Comparison of ENCODE assay signal across 12 cellular contexts in the genomic region with DNA sequence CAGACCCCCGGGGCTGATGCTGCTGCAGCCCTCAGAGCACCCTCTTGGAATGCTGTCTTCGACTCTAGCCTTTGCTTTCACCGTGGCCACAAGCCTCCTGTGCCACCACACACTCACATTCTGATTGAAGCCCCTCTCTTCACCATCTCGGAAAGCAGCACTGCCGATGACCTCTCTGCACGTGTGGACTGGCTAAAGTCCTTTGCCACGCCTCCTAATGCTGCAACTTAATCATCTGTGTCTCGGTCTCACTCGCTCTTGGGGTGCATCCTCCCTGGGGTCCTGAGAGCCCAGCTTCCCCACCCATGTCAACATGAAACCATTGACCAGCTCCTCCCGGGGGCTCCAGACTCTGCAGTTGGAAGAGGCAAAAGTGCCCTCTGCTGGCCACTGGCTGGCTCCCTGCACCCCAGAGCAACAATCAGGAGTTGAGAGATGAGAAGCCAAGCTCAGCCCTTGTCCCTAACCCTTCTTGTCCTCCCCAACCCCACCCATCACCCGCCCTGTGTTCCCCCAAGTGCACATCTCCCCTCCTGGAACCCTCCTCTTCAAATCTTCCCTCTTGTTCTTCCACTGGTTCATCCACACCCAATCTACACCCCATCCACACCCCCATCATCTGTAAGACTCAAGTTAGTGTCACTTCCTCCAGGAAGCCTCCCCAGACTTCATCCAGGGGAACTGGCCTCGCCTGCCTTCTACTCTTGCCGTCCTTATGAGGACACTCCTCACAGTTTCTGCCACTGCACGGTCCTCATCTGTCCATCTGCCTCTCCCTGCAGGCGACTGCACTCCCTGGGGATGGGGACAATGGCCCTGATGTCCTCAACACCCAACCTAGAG. TPM values are rescaled to one million over a fixed set of nuclear protein-coding genes. Genes with fewer than 3 reads are reported as not detected.
DNase-seq lines count a peak whose midpoint lies in the region; ATAC-seq, FAIRE-seq and TF ChIP-seq lines count a peak whose summit lies in the region.
"Had no signal": no experiment of that assay in that cellular context is flagged by ENCODE, and none has a peak within 500 bp of the region (broad histone marks: within the 10 kb centered on the region; RNA-seq: fewer than 3 reads in every experiment).

No MANE protein-coding gene starts in this region.

- H3K56ac ChIP-seq in H1 (replicated peaks; ENCODE audit: insufficient read length, low read depth, low read length) = no peak overlapping the region

- peak overlapping the region; percentile 84; the same call in 1 of the 2 replicates for H2AFZ ChIP-seq in H1 (ENCODE audit: low read length)

- no peak overlapping the region for H3K27ac Mint-ChIP-seq in stimulated activated effector memory CD8-positive, alpha-beta T cell treated with anti-CD3 and anti-CD28 coated beads, Interleukin-12 subunit alpha, Interleukin-12 subunit beta, amount 100 ng/mL, for 72 hours
- H3K27ac Mint-ChIP-seq: activated T-cell treated with anti-CD3 and anti-CD28 coated beads, Interleukin-2, amount 50 U/mL, for 72 hours had no signal

- no peak overlapping the region for H3K23ac ChIP-seq in H1 (ENCODE audit: insufficient read length)

- no peak overlapping the region for H2BK15ac ChIP-seq in H1 (ENCODE audit: low read length)

- peak; percentile 48 for FAIRE-seq in H1 (lab: Jason Lieb, UNC)
- FAIRE-seq: GM19239, pancreas had no signal

- no peak for TF ChIP-seq EP300 in H1 (IDR thresholded peaks at IDR 0.05; ENCODE audit: borderline replicate concordance in 1 of 2, low read depth in 2 of 2, low read length in 2 of 2)

- H2AK5ac ChIP-seq in H1 (ENCODE audit: low read depth, low read length) = no peak overlapping the region

- no peaks in the 10 kb centered on the region for H4K20me1 ChIP-seq in H1 (replicated peaks in 1 of 2; ENCODE audit: control insufficient read depth in 1 of 2, insufficient read depth in 2 of 2, low read length in 2 of 2)

- TF ChIP-seq CTCF in H1 (IDR thresholded peaks at IDR 0.05; ENCODE audit: control extremely low read depth in 1 of 3, insufficient read depth in 1 of 3, low read depth in 1 of 3, low read length in 3 of 3) (peak; percentile 84 to 90 (median 87)), retinal pigment epithelial cell (conservative IDR thresholded peaks at IDR 0.05; ENCODE audit: low read depth, low read length) (peak; percentile 45)

- H3K9me3 ChIP-seq in H1 (ENCODE audit: insufficient read depth in 2 of 2, low read depth in 1 of 2, low read length in 1 of 2) = no peaks in the 10 kb centered on the region
- H3K9me3 ChIP-seq: gastroesophageal sphincter, pancreas had no signal

- H2BK20ac ChIP-seq in H1 (ENCODE audit: low read length) = no peak overlapping the region

- H3K79me2 ChIP-seq in H1 (ENCODE audit: control insufficient read depth in 1 of 2, insufficient read depth in 2 of 2, low read length in 2 of 2) = no peaks in the 10 kb centered on the region

- 78% methylated on average over 13 of the region's 15 CpGs; no CpG with 5 or more reads in 1 of the 2 experiments for WGBS in H1 (ENCODE audit: extremely low coverage in 1 of 2, insufficient coverage in 1 of 2, insufficient read length in 1 of 2, insufficient replicate concordance in 2 of 2, low coverage in 1 of 2, low lambda C conversion rate in 2 of 2, missing lambda C conversion rate in 1 of 2), 2 experiments

- TF ChIP-seq POLR2A in H1 (IDR thresholded peaks at IDR 0.05; ENCODE audit: control extremely low read depth in 1 of 2, low read depth in 2 of 2, low read length in 2 of 2) = no peak

- no peak overlapping the region for H3K14ac ChIP-seq in H1 (ENCODE audit: insufficient read length)

- H2BK120ac ChIP-seq in H1 (replicated peaks; ENCODE audit: low read depth, low read length) = no peak overlapping the region

- peaks cover 0 to 7% (median 3%) of the 10 kb centered on the region in 4 experiments; a peak in 4 of 7 replicates for H3K4me1 ChIP-seq in H1 (replicated peaks in 1 of 4; ENCODE audit: control insufficient read depth in 3 of 4, insufficient read depth in 4 of 4, low read length in 3 of 4)

- no peak overlapping the region for H3K18ac ChIP-seq in H1 (ENCODE audit: extremely low read depth, low read length)

- H2BK12ac ChIP-seq in H1 (ENCODE audit: low read depth, low read length) = no peak overlapping the region; the same call in 1 of the 2 replicates

- H4K8ac ChIP-seq in H1 (ENCODE audit: extremely low read depth, insufficient read depth, low read length) = 0 out of 2 replicates have a peak overlapping the region, but pooled peaks have one; percentile 1

- no peak overlapping the region for H3K27ac ChIP-seq in H1 (ENCODE audit: low read depth, low read length)
- H3K27ac ChIP-seq: gastroesophageal sphincter, pancreas had no signal

- TF ChIP-seq RAD21 in H1 (IDR thresholded peaks at IDR 0.05 in 1 of 2, conservative IDR thresholded peaks at IDR 0.05 in 1 of 2; ENCODE audit: low read depth in 2 of 2, low read length in 2 of 2) = peak; percentile 81 to 87

- no peaks in the 10 kb centered on the region for H3K36me3 ChIP-seq in H1 (ENCODE audit: control insufficient read depth in 2 of 4, insufficient read depth in 4 of 4, low read length in 3 of 4)
- H3K36me3 ChIP-seq: gastroesophageal sphincter, pancreas had no signal

- no peak overlapping the region for H3K4me3 Mint-ChIP-seq in stimulated activated effector memory CD8-positive, alpha-beta T cell treated with anti-CD3 and anti-CD28 coated beads, Interleukin-12 subunit alpha, Interleukin-12 subunit beta, amount 100 ng/mL, for 72 hours
- H3K4me3 Mint-ChIP-seq: activated T-cell treated with anti-CD3 and anti-CD28 coated beads, Interleukin-2, amount 50 U/mL, for 72 hours had no signal

- H4K5ac ChIP-seq in H1 (ENCODE audit: insufficient read length, low read depth, low read length) = no peak overlapping the region

- no peaks in the 10 kb centered on the region; a peak in 1 of 7 replicates for H3K27me3 ChIP-seq in H1 (replicated peaks in 1 of 4; ENCODE audit: control insufficient read depth in 3 of 4, extremely low read depth in 1 of 4, insufficient read depth in 3 of 4, low read length in 3 of 4)
- H3K27me3 ChIP-seq: pancreas had no signal

- H3K4ac ChIP-seq in H1 (replicated peaks; ENCODE audit: insufficient read length, low read depth, low read length) = no peak overlapping the region

- H3K23me2 ChIP-seq in H1 (ENCODE audit: low read depth, low read length) = no peaks in the 10 kb centered on the region; the same call in 1 of the 2 replicates

- CTCF ChIA-PET in H1 (lab: Charles Lee; ENCODE audit: partially characterized antibody) = interaction anchor here (0.6 to 12.9 kb wide), 52 partner anchors 7 to 1156 kb away, joined by 3 to 149 read pairs (median 4); partner anchors contain the start of genes LGMN and PRIMA1

- no peak overlapping the region for H3K4me3 ChIP-seq in H1 (ENCODE audit: extremely low read depth in 1 of 4, insufficient read depth in 2 of 4, low read depth in 3 of 4, low read length in 4 of 4)
- H3K4me3 ChIP-seq in retinal pigment epithelial cell (ENCODE audit: low read length) = no peak overlapping the region
- H3K4me3 ChIP-seq: gastroesophageal sphincter, pancreas had no signal

- H2BK5ac ChIP-seq in H1 (ENCODE audit: low read depth, low read length) = no peak overlapping the region

- H3K9me3 Mint-ChIP-seq in stimulated activated effector memory CD8-positive, alpha-beta T cell treated with anti-CD3 and anti-CD28 coated beads, Interleukin-12 subunit alpha, Interleukin-12 subunit beta, amount 100 ng/mL, for 72 hours = no peaks in the 10 kb centered on the region
- H3K9me3 Mint-ChIP-seq: activated T-cell treated with anti-CD3 and anti-CD28 coated beads, Interleukin-2, amount 50 U/mL, for 72 hours had no signal

- H3K4me2 ChIP-seq in H1 (ENCODE audit: insufficient read depth in 1 of 2, low read depth in 2 of 2, low read length in 2 of 2) = no peak overlapping the region; a peak in 1 of 4 replicates

- DNase-seq in NCI-H1092 treated with DMSO at 0.1 percent for 48 hours (lab: John Stamatoyannopoulos, UW) = peak; percentile 2
- no peak for DNase-seq in NCI-H1092 (lab: John Stamatoyannopoulos, UW)
- peak; percentile 53 for DNase-seq in NCI-H1694 treated with DMSO at 0.1 percent for 48 hours (lab: John Stamatoyannopoulos, UW)
- DNase-seq in H1 (ENCODE audit: low read depth in 1 of 2, low spot score in 2 of 2) = peak in 1 of 2 experiments; percentile 81
- no peak for DNase-seq in retinal pigment epithelial cell (ENCODE audit: low read depth)
- DNase-seq in stimulated activated effector memory CD8-positive, alpha-beta T cell treated with anti-CD3 and anti-CD28 coated beads, Interleukin-12 subunit alpha, Interleukin-12 subunit beta, amount 100 ng/mL, for 72 hours (ENCODE audit: low spot score in 2 of 2) = no peak
- DNase-seq in DMS153 (lab: John Stamatoyannopoulos, UW) = no peak
- DNase-seq: activated T-cell treated with anti-CD3 and anti-CD28 coated beads, Interleukin-2, amount 50 U/mL, for 72 hours had no signal

- H3K79me1 ChIP-seq in H1 (ENCODE audit: low read depth, low read length) = no peaks in the 10 kb centered on the region

- no peak overlapping the region for H3K9ac ChIP-seq in H1 (replicated peaks in 1 of 4; ENCODE audit: extremely low read depth in 1 of 4, low read depth in 3 of 4, low read length in 3 of 4)

- no peaks in the 10 kb centered on the region for H3K36me3 Mint-ChIP-seq in stimulated activated effector memory CD8-positive, alpha-beta T cell treated with anti-CD3 and anti-CD28 coated beads, Interleukin-12 subunit alpha, Interleukin-12 subunit beta, amount 100 ng/mL, for 72 hours

- POLR2A ChIA-PET in H1 (lab: Charles Lee; ENCODE audit: partially characterized antibody) = interaction anchor here (1.5 kb wide), 1 partner anchor 249 kb away, joined by 5 read pairs; no protein-coding TSS in a partner anchor

- no peaks in the 10 kb centered on the region for H3K4me1 Mint-ChIP-seq in stimulated activated effector memory CD8-positive, alpha-beta T cell treated with anti-CD3 and anti-CD28 coated beads, Interleukin-12 subunit alpha, Interleukin-12 subunit beta, amount 100 ng/mL, for 72 hours

- H4K91ac ChIP-seq in H1 (replicated peaks; ENCODE audit: insufficient read length, low read length) = no peak overlapping the region

- ATAC-seq in stimulated activated effector memory CD8-positive, alpha-beta T cell treated with anti-CD3 and anti-CD28 coated beads, Interleukin-12 subunit alpha, Interleukin-12 subunit beta, amount 100 ng/mL, for 72 hours = no peak
- ATAC-seq in GM18498 (IDR thresholded peaks at IDR 0.05; ENCODE audit: unreplicated experiment) = no peak
- ATAC-seq: activated T-cell treated with anti-CD3 and anti-CD28 coated beads, Interleukin-2, amount 50 U/mL, for 72 hours; gastroesophageal sphincter had no signal

TF ChIP-seq in H1, 55 proteins besides CTCF, POLR2A, EP300 and RAD21 (continues in another document):
- no peak for TF ChIP-seq POLR2AphosphoS5 (IDR thresholded peaks at IDR 0.05; ENCODE audit: low read depth, low read length)

RNA-seq across cellular contexts. Expression of gene FAM181A, which starts 23.6 kb away (rescaled TPM):
- not detected in 2 replicates for total RNA-seq in H1 (2021; fragmentation: NEBNext Ultra II Directional; extraction: Animal tissue kit (Norgen Biotek cat#: 25700))
- polyA plus RNA-seq in H1 (2011; rRNA removed) = not detected in 2 replicates
- polyA plus RNA-seq in H1 (2011; cell fraction: cytosol; rRNA removed) = not detected
- not detected for polyA plus RNA-seq in H1 (2011; cell fraction: nucleus; rRNA removed)
- polyA plus RNA-seq in H1 (2012, experiment 1 of 2) = not detected in 4 replicates
- polyA plus RNA-seq in H1 (2012, experiment 2 of 2) = not detected
- polyA plus RNA-seq in H1 (2013, experiment 1 of 2) = not detected
- not detected for polyA plus RNA-seq in H1 (2013, experiment 2 of 2)
- not detected in 2 replicates for polyA minus RNA-seq in H1 (2011; rRNA and poly(A)+ RNA removed)
- polyA minus RNA-seq in H1 (2011; cell fraction: cytosol; rRNA and poly(A)+ RNA removed) = not detected
- not detected for polyA minus RNA-seq in H1 (2011; cell fraction: nucleus; rRNA and poly(A)+ RNA removed)
- total RNA-seq: activated T-cell treated with anti-CD3 and anti-CD28 coated beads, Interleukin-2, amount 50 U/mL, for 72 hours; gastroesophageal sphincter; pancreas had no signal
- polyA plus RNA-seq: pancreas had no signal

Comparison
In these comparisons a context has a peak if more than half of its experiments do, and no peak if none do; other contexts are left out.
1. DNase-seq: peak in NCI-H1092 treated with DMSO at 0.1 percent for 48 hours (single experiment) and NCI-H1694 treated with DMSO at 0.1 percent for 48 hours (single experiment); none in NCI-H1092 (single experiment), retinal pigment epithelial cell (single experiment), stimulated activated effector memory CD8-positive, alpha-beta T cell treated with anti-CD3 and anti-CD28 coated beads, Interleukin-12 subunit alpha, Interleukin-12 subunit beta, amount 100 ng/mL, for 72 hours (0 of 2) and DMS153 (single experiment).